In the genomic region with DNA sequence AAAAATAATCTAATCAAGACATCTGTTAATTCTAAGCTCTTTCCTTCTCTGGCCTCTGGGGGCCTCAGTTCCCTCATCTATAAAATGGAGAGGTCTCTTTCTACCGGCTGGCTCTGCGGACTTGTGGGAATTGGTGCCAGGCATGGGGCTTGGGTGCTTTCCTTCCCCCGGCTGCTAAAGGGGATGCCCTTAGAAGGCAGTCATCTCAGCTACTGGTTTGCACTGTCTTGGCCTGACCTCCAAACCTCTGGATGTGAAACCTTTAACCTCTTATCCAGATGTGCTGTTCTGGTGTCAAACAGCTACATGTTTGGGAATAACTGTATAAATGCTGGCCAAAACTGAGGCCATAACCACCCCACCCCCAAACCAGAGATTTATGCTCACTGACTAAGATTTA, we compare ENCODE assay signal across 2 cellular contexts.
TF ChIP-seq lines count a peak whose summit lies in the region.

No MANE protein-coding gene starts in this region.

TF ChIP-seq in GM23338, 12 proteins besides CTCF, POLR2A, EP300 and RAD21:
- TF ChIP-seq, protein P1, sequence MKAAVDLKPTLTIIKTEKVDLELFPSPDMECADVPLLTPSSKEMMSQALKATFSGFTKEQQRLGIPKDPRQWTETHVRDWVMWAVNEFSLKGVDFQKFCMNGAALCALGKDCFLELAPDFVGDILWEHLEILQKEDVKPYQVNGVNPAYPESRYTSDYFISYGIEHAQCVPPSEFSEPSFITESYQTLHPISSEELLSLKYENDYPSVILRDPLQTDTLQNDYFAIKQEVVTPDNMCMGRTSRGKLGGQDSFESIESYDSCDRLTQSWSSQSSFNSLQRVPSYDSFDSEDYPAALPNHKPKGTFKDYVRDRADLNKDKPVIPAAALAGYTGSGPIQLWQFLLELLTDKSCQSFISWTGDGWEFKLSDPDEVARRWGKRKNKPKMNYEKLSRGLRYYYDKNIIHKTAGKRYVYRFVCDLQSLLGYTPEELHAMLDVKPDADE (IDR thresholded peaks at IDR 0.05): no peak
- TF ChIP-seq EZH2phosphoT487 (IDR thresholded peaks at IDR 0.05; ENCODE audit: unreplicated experiment) (no peak), ZNF331 (CRISPR knock-in tag; IDR thresholded peaks at IDR 0.05; ENCODE audit: low read depth) (no peak), EZH2 (IDR thresholded peaks at IDR 0.05; ENCODE audit: low read depth, unreplicated experiment) (no peak), CREB1 (CRISPR knock-in tag; IDR thresholded peaks at IDR 0.05; ENCODE audit: low read depth) (no peak)
- TF ChIP-seq, protein P2, sequence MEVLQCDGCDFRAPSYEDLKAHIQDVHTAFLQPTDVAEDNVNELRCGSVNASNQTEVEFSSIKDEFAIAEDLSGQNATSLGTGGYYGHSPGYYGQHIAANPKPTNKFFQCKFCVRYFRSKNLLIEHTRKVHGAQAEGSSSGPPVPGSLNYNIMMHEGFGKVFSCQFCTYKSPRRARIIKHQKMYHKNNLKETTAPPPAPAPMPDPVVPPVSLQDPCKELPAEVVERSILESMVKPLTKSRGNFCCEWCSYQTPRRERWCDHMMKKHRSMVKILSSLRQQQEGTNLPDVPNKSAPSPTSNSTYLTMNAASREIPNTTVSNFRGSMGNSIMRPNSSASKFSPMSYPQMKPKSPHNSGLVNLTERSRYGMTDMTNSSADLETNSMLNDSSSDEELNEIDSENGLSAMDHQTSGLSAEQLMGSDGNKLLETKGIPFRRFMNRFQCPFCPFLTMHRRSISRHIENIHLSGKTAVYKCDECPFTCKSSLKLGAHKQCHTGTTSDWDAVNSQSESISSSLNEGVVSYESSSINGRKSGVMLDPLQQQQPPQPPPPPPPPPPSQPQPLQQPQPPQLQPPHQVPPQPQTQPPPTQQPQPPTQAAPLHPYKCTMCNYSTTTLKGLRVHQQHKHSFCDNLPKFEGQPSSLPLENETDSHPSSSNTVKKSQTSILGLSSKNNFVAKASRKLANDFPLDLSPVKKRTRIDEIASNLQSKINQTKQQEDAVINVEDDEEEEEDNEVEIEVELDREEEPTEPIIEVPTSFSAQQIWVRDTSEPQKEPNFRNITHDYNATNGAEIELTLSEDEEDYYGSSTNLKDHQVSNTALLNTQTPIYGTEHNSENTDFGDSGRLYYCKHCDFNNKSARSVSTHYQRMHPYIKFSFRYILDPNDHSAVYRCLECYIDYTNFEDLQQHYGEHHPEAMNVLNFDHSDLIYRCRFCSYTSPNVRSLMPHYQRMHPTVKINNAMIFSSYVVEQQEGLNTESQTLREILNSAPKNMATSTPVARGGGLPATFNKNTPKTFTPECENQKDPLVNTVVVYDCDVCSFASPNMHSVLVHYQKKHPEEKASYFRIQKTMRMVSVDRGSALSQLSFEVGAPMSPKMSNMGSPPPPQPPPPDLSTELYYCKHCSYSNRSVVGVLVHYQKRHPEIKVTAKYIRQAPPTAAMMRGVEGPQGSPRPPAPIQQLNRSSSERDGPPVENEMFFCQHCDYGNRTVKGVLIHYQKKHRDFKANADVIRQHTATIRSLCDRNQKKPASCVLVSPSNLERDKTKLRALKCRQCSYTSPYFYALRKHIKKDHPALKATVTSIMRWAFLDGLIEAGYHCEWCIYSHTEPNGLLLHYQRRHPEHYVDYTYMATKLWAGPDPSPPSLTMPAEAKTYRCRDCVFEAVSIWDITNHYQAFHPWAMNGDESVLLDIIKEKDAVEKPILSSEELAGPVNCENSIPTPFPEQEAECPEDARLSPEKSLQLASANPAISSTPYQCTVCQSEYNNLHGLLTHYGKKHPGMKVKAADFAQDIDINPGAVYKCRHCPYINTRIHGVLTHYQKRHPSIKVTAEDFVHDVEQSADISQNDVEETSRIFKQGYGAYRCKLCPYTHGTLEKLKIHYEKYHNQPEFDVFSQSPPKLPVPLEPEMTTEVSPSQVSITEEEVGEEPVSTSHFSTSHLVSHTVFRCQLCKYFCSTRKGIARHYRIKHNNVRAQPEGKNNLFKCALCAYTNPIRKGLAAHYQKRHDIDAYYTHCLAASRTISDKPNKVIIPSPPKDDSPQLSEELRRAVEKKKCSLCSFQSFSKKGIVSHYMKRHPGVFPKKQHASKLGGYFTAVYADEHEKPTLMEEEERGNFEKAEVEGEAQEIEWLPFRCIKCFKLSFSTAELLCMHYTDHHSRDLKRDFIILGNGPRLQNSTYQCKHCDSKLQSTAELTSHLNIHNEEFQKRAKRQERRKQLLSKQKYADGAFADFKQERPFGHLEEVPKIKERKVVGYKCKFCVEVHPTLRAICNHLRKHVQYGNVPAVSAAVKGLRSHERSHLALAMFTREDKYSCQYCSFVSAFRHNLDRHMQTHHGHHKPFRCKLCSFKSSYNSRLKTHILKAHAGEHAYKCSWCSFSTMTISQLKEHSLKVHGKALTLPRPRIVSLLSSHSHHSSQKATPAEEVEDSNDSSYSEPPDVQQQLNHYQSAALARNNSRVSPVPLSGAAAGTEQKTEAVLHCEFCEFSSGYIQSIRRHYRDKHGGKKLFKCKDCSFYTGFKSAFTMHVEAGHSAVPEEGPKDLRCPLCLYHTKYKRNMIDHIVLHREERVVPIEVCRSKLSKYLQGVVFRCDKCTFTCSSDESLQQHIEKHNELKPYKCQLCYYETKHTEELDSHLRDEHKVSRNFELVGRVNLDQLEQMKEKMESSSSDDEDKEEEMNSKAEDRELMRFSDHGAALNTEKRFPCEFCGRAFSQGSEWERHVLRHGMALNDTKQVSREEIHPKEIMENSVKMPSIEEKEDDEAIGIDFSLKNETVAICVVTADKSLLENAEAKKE (CRISPR knock-in tag; IDR thresholded peaks at IDR 0.05): no peak
TF ChIP-seq in GM23338: peak in this region for 0.

TF ChIP-seq in IMR-90, 13 proteins besides CTCF, POLR2A, EP300 and RAD21:
- TF ChIP-seq FOS (IDR thresholded peaks at IDR 0.05; ENCODE audit: low read depth, low read length) (no peak), NFE2L2 (IDR thresholded peaks at IDR 0.05; ENCODE audit: low read depth, low read length) (no peak), BHLHE40 (IDR thresholded peaks at IDR 0.05; ENCODE audit: low read depth, low read length) (no peak), MXI1 (IDR thresholded peaks at IDR 0.05; ENCODE audit: borderline replicate concordance, low read depth, low read length) (no peak), MAZ (IDR thresholded peaks at IDR 0.05; ENCODE audit: borderline replicate concordance, low read depth, low read length) (no peak), MAFK (IDR thresholded peaks at IDR 0.05; ENCODE audit: low read depth, low read length) (no peak), CEBPB (IDR thresholded peaks at IDR 0.05; ENCODE audit: low read depth, low read length) (no peak), CHD1 (IDR thresholded peaks at IDR 0.05; ENCODE audit: low read depth, low read length) (no peak), RFX5 (IDR thresholded peaks at IDR 0.05; ENCODE audit: low read depth, low read length) (no peak), SMC3 (IDR thresholded peaks at IDR 0.05; ENCODE audit: low read depth, low read length) (no peak), RCOR1 (IDR thresholded peaks at IDR 0.05; ENCODE audit: insufficient replicate concordance, low read length) (no peak)
- TF ChIP-seq, protein P3, sequence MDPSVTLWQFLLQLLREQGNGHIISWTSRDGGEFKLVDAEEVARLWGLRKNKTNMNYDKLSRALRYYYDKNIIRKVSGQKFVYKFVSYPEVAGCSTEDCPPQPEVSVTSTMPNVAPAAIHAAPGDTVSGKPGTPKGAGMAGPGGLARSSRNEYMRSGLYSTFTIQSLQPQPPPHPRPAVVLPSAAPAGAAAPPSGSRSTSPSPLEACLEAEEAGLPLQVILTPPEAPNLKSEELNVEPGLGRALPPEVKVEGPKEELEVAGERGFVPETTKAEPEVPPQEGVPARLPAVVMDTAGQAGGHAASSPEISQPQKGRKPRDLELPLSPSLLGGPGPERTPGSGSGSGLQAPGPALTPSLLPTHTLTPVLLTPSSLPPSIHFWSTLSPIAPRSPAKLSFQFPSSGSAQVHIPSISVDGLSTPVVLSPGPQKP (IDR thresholded peaks at IDR 0.05; ENCODE audit: borderline replicate concordance, low read depth, low read length): no peak
- TF ChIP-seq, protein P4, sequence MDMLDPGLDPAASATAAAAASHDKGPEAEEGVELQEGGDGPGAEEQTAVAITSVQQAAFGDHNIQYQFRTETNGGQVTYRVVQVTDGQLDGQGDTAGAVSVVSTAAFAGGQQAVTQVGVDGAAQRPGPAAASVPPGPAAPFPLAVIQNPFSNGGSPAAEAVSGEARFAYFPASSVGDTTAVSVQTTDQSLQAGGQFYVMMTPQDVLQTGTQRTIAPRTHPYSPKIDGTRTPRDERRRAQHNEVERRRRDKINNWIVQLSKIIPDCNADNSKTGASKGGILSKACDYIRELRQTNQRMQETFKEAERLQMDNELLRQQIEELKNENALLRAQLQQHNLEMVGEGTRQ (IDR thresholded peaks at IDR 0.05; ENCODE audit: low read depth, low read length): no peak
